Comparison of ENCODE assay signal across 18 cellular contexts in genomic region chr3:171001250-171001893, GRCh38. TPM values are rescaled to one million over a fixed set of nuclear protein-coding genes. Genes with fewer than 3 reads are reported as not detected.
DNase-seq lines count a peak whose midpoint lies in the region; ATAC-seq, FAIRE-seq and TF ChIP-seq lines count a peak whose summit lies in the region.
"Had no signal": no experiment of that assay in that cellular context is flagged by ENCODE, and none has a peak within 500 bp of the region (broad histone marks: within the 10 kb centered on the region; RNA-seq: fewer than 3 reads in every experiment).

No MANE protein-coding gene starts in this region.

- DNase-seq in HFFc6 (no peak), pancreas (no peak), D341Med (ENCODE audit: low spot score) (no peak), MG63 (no peak), NCI-H2196 treated with DMSO at 0.1 percent for 48 hours (lab: John Stamatoyannopoulos, UW; ENCODE audit: unreplicated experiment) (no peak)
- DNase-seq: BE2C; CD4-positive, alpha-beta memory T cell; GF-D8; NCI-H1048; NCI-H146; NCI-H2107; NCI-H446; NCI-H748 treated with DMSO at 0.1 percent for 48 hours had no signal

- no peaks in the 10 kb centered on the region for H3K36me3 Mint-ChIP-seq in HFFc6 (ENCODE audit: low read depth)
- H3K36me3 Mint-ChIP-seq: CD4-positive, alpha-beta memory T cell had no signal

- FAIRE-seq in TTC549 (lab: Jason Lieb, UNC) (peak; percentile 89), islet of Langerhans (lab: Jason Lieb, UNC) (peak; percentile 43), pancreas (lab: Jason Lieb, UNC) (peak; percentile 88)

- peaks cover 42 to 52% (median 48%) of the 10 kb centered on the region in 3 donors for H3K4me1 ChIP-seq in pancreas
- H3K4me1 ChIP-seq: BE2C had no signal

- TF ChIP-seq CTCF in HFFc6 (IDR thresholded peaks at IDR 0.05) (no peak), pancreas (IDR thresholded peaks at IDR 0.05) (no peak)

- H3K27ac Mint-ChIP-seq in HFFc6, result peak overlapping the region; percentile 38; the same call in 1 of the 2 replicates
- H3K27ac Mint-ChIP-seq: CD4-positive, alpha-beta memory T cell had no signal

- peak in 1 of 4 donors; percentile 7 for ATAC-seq in pancreas
- ATAC-seq: Right ventricle myocardium inferior had no signal

- no peaks in the 10 kb centered on the region for H3K9me3 Mint-ChIP-seq in HFFc6

- peak overlapping the region in 2 of 4 donors; percentile 15 to 34 for H3K27ac ChIP-seq in pancreas

- H3K4me3 ChIP-seq in pancreas, result no peak overlapping the region
- no peak overlapping the region for H3K4me3 ChIP-seq in MG63

- H3K36me3 ChIP-seq in pancreas (no peaks in the 10 kb centered on the region), MG63 (no peaks in the 10 kb centered on the region)
- H3K36me3 ChIP-seq: BE2C had no signal

- H3K27me3 ChIP-seq in pancreas (no peaks in the 10 kb centered on the region), MG63 (no peaks in the 10 kb centered on the region)
- H3K27me3 ChIP-seq: BE2C had no signal

- no peak overlapping the region for H3K4me3 Mint-ChIP-seq in HFFc6
- H3K4me3 Mint-ChIP-seq: CD4-positive, alpha-beta memory T cell had no signal

- WGBS in pancreas, 2 donors, result 9 to 25% methylated on average over 1 of the region's 1 CpG

- H3K4me1 Mint-ChIP-seq in HFFc6 (ENCODE audit: low read depth), result peaks cover 89% of the 10 kb centered on the region

- H3K27me3 Mint-ChIP-seq in HFFc6 (ENCODE audit: insufficient read depth), result no peaks in the 10 kb centered on the region

- H3K9me3 ChIP-seq in pancreas (no peaks in the 10 kb centered on the region), MG63 (no peaks in the 10 kb centered on the region)
- H3K9me3 ChIP-seq: BE2C had no signal

- intact Hi-C loops in pancreas (cut with DNase I), result no loop called here

RNA-seq across cellular contexts. Expression of gene SLC2A2, which starts 25.1 kb away (rescaled TPM):
- not detected for total RNA-seq in HFFc6 (2021; fragmentation: NEBNext Ultra II Directional; extraction: Animal tissue kit (Norgen Biotek cat#: 25700))
- 1 to 10 TPM in 4 of 6 donors, under 1 TPM in 2; 0.59 to 4.3 (median 2.7) TPM for total RNA-seq in pancreas
- polyA plus RNA-seq in pancreas, result 1 to 10 TPM; 1.8 to 5.9 TPM
- 0.03 and 0.15 TPM in 2 replicates for total RNA-seq in MG63 (2014; rRNA removed; shearing (Covaris generic); ENCODE audit: low replicate concordance)
- total RNA-seq: CD4-positive, alpha-beta memory T cell; H4; Right ventricle myocardium inferior had no signal
- polyA plus RNA-seq: AG04450; CD4-positive, alpha-beta memory T cell had no signal
